Comparison of ENCODE assay signal across 19 cellular contexts in genomic region chr1:209376774-209377173, GRCh38.
DNase-seq lines count a peak whose midpoint lies in the region; ATAC-seq, FAIRE-seq and TF ChIP-seq lines count a peak whose summit lies in the region.
"Had no signal": no experiment of that assay in that cellular context is flagged by ENCODE, and none has a peak within 500 bp of the region (broad histone marks: within the 10 kb centered on the region; RNA-seq: fewer than 3 reads in every experiment).

No MANE protein-coding gene starts in this region.

- FAIRE-seq in astrocyte (lab: Jason Lieb, UNC), result no peak
- FAIRE-seq: D721Med, GM19239, H54 had no signal

- H2AFZ ChIP-seq in astrocyte (ENCODE audit: low read depth, low read length), result no peak overlapping the region
- H2AFZ ChIP-seq: GM23248 had no signal

- no peak overlapping the region for H3K9ac ChIP-seq in astrocyte (ENCODE audit: low read length)
- H3K9ac ChIP-seq: BLaER1 treated with 17β-estradiol and CSF1 and Interleukin-3, amounts not matched to agents 10 nM and 100 nM; GM23248 had no signal

- intact Hi-C loops in MCF 10A (cut with micrococcal nuclease), result loop anchor here (1.0 kb wide), 1 partner anchor 22 kb away; no protein-coding TSS in a partner anchor
- intact Hi-C loops in breast epithelium (cut with DNase I; ENCODE audit: low total_unique reads), result no loop called here

- H3K4me3 ChIP-seq in breast epithelium (no peak overlapping the region), HEK293 (ENCODE audit: low read depth, low read length) (no peak overlapping the region), astrocyte (ENCODE audit: insufficient read depth, low read depth, low read length) (no peak overlapping the region)
- H3K4me3 ChIP-seq: BLaER1 treated with 17β-estradiol and CSF1 and Interleukin-3, amounts not matched to agents 10 nM and 100 nM had no signal

- H3K9me3 ChIP-seq in breast epithelium (no peaks in the 10 kb centered on the region), HEK293 (ENCODE audit: control insufficient read depth, insufficient read depth, low read depth, low read length) (no peaks in the 10 kb centered on the region), astrocyte (ENCODE audit: insufficient read depth, low read depth, low read length) (no peaks in the 10 kb centered on the region)
- H3K9me3 ChIP-seq: BLaER1 treated with 17β-estradiol and CSF1 and Interleukin-3, amounts not matched to agents 10 nM and 100 nM had no signal

- H3K36me3 ChIP-seq in breast epithelium (no peaks in the 10 kb centered on the region), HEK293 (ENCODE audit: control insufficient read depth in 2 of 2, insufficient read depth in 1 of 2, low read length in 2 of 2) (no peaks in the 10 kb centered on the region), astrocyte (ENCODE audit: insufficient read depth, low read length) (no peaks in the 10 kb centered on the region)
- H3K36me3 ChIP-seq: BLaER1 treated with 17β-estradiol and CSF1 and Interleukin-3, amounts not matched to agents 10 nM and 100 nM had no signal

- no TSS peak for BruUV-seq in MCF 10A (replicated peaks; lab: Mats Ljungman, UMichigan)

- no peaks in the 10 kb centered on the region for H3K36me3 Mint-ChIP-seq in MCF 10A (ENCODE audit: insufficient read depth, unreplicated experiment)
- no peaks in the 10 kb centered on the region for H3K36me3 Mint-ChIP-seq in astrocyte (ENCODE audit: low read depth, unreplicated experiment)
- H3K36me3 Mint-ChIP-seq in mesothelial cell of epicardium, result no peaks in the 10 kb centered on the region
- no peaks in the 10 kb centered on the region for H3K36me3 Mint-ChIP-seq in T-helper 2 cell treated with Interferon-gamma antibody and Interleukin-4, amounts not matched to agents 5 μg/mL and 100 μg/mL, for 36 hours (ENCODE audit: low read depth)
- H3K36me3 Mint-ChIP-seq: CD8-positive, alpha-beta T cell had no signal

- no peaks in the 10 kb centered on the region for H3K79me2 ChIP-seq in astrocyte (ENCODE audit: insufficient read depth, low read length)

- DNase-seq in MCF 10A (ENCODE audit: unreplicated experiment) (no peak), breast epithelium (ENCODE audit: low spot score in 2 of 2) (no peak), astrocyte (ENCODE audit: low read depth) (no peak), mesothelial cell of epicardium (ENCODE audit: low spot score in 2 of 2, unreplicated experiment in 2 of 2) (no peak), COR-L47 (lab: John Stamatoyannopoulos, UW) (no peak)
- no peak for DNase-seq in T-helper 2 cell treated with Interferon-gamma antibody and Interleukin-4, amounts not matched to agents 5 μg/mL and 100 μg/mL, for 36 hours (ENCODE audit: low spot score)
- DNase-seq: 8988T; CD8-positive, alpha-beta T cell; GDM1; GM23248; HCEC 1CT; KG1 had no signal

- POLR2A ChIA-PET in MCF 10A (lab: Yijun Ruan, JAX), result interaction anchor here (1.2 to 41.8 kb wide), 6 partner anchors 0 to 190 kb away, joined by 3 to 6956 read pairs (median 1430); no protein-coding TSS in a partner anchor
- POLR2A ChIA-PET in HEK293 (lab: Yijun Ruan, JAX), result no interaction called here

- H3K27ac Mint-ChIP-seq in MCF 10A (ENCODE audit: low read depth, unreplicated experiment) (peak overlapping the region; percentile 84), astrocyte (ENCODE audit: unreplicated experiment) (peak overlapping the region; percentile 98), mesothelial cell of epicardium (peak overlapping the region; percentile 68)
- H3K27ac Mint-ChIP-seq in T-helper 2 cell treated with Interferon-gamma antibody and Interleukin-4, amounts not matched to agents 5 μg/mL and 100 μg/mL, for 36 hours, result no peak overlapping the region
- H3K27ac Mint-ChIP-seq: B cell; CD8-positive, alpha-beta T cell had no signal

- H3K27ac ChIP-seq in breast epithelium (no peak overlapping the region), HEK293 (ENCODE audit: extremely low read depth, low read depth, low read length) (no peak overlapping the region), astrocyte (ENCODE audit: low read depth, low read length) (no peak overlapping the region)
- H3K27ac ChIP-seq: BLaER1 treated with 17β-estradiol and CSF1 and Interleukin-3, amounts not matched to agents 10 nM and 100 nM; GM23248 had no signal

- no peak for ATAC-seq in GM21447 (IDR thresholded peaks at IDR 0.05; ENCODE audit: unreplicated experiment)
- ATAC-seq: CD8-positive, alpha-beta T cell had no signal

- no peaks in the 10 kb centered on the region for H3K4me1 ChIP-seq in breast epithelium
- no peaks in the 10 kb centered on the region for H3K4me1 ChIP-seq in HEK293 (ENCODE audit: control insufficient read depth, insufficient read depth, low read length)
- peaks cover 8% of the 10 kb centered on the region for H3K4me1 ChIP-seq in astrocyte (ENCODE audit: insufficient read depth, low read length)

- H4K20me1 ChIP-seq in astrocyte (ENCODE audit: insufficient read depth, low read length), result no peaks in the 10 kb centered on the region
- H4K20me1 ChIP-seq: BLaER1 treated with 17β-estradiol and CSF1 and Interleukin-3, amounts not matched to agents 10 nM and 100 nM had no signal

- TF ChIP-seq CTCF in MCF 10A (IDR thresholded peaks at IDR 0.05; ENCODE audit: unreplicated experiment) (no peak), breast epithelium (IDR thresholded peaks at IDR 0.05) (no peak), HEK293 (tag by site-specific recombination; IDR thresholded peaks at IDR 0.05) (no peak), astrocyte (IDR thresholded peaks at IDR 0.05; ENCODE audit: insufficient read depth, low read depth, low read length) (no peak), mesothelial cell of epicardium (IDR thresholded peaks at IDR 0.05; ENCODE audit: unreplicated experiment) (no peak)

- H3K27me3 ChIP-seq in breast epithelium (no peaks in the 10 kb centered on the region), astrocyte (ENCODE audit: insufficient read depth, low read length) (no peaks in the 10 kb centered on the region)
- H3K27me3 ChIP-seq: BLaER1 treated with 17β-estradiol and CSF1 and Interleukin-3, amounts not matched to agents 10 nM and 100 nM had no signal

- H3K4me3 Mint-ChIP-seq in MCF 10A (ENCODE audit: unreplicated experiment) (no peak overlapping the region), astrocyte (ENCODE audit: unreplicated experiment) (no peak overlapping the region), mesothelial cell of epicardium (no peak overlapping the region)
- no peak overlapping the region for H3K4me3 Mint-ChIP-seq in T-helper 2 cell treated with Interferon-gamma antibody and Interleukin-4, amounts not matched to agents 5 μg/mL and 100 μg/mL, for 36 hours
- H3K4me3 Mint-ChIP-seq: B cell; CD8-positive, alpha-beta T cell had no signal

- H3K9me3 Mint-ChIP-seq in MCF 10A (ENCODE audit: unreplicated experiment) (no peaks in the 10 kb centered on the region), astrocyte (ENCODE audit: unreplicated experiment) (no peaks in the 10 kb centered on the region), mesothelial cell of epicardium (no peaks in the 10 kb centered on the region)
- no peaks in the 10 kb centered on the region for H3K9me3 Mint-ChIP-seq in T-helper 2 cell treated with Interferon-gamma antibody and Interleukin-4, amounts not matched to agents 5 μg/mL and 100 μg/mL, for 36 hours
- H3K9me3 Mint-ChIP-seq: CD8-positive, alpha-beta T cell had no signal

- H3K27me3 Mint-ChIP-seq in MCF 10A (ENCODE audit: insufficient read depth, unreplicated experiment), result no peaks in the 10 kb centered on the region
- H3K27me3 Mint-ChIP-seq in astrocyte (ENCODE audit: low read depth, unreplicated experiment), result no peaks in the 10 kb centered on the region
- no peaks in the 10 kb centered on the region for H3K27me3 Mint-ChIP-seq in mesothelial cell of epicardium (ENCODE audit: low read depth)
- H3K27me3 Mint-ChIP-seq in T-helper 2 cell treated with Interferon-gamma antibody and Interleukin-4, amounts not matched to agents 5 μg/mL and 100 μg/mL, for 36 hours (ENCODE audit: low read depth), result peaks cover 1% of the 10 kb centered on the region

- H3K4me2 ChIP-seq in astrocyte (ENCODE audit: low read length), result no peak overlapping the region
- H3K4me2 ChIP-seq: BLaER1 treated with 17β-estradiol and CSF1 and Interleukin-3, amounts not matched to agents 10 nM and 100 nM had no signal

- TF ChIP-seq POLR2A in breast epithelium (IDR thresholded peaks at IDR 0.05), result no peak

- CTCF ChIA-PET in MCF 10A (lab: Yijun Ruan, JAX) (interaction anchor here (0.9 to 41.1 kb wide), 7 partner anchors 8 to 1139 kb away, joined by 3 to 1242 read pairs (median 5); no protein-coding TSS in a partner anchor), HEK293 (lab: Yijun Ruan, JAX) (no interaction called here)

- H3K4me1 Mint-ChIP-seq in MCF 10A (ENCODE audit: insufficient read depth, unreplicated experiment) (peaks cover 62% of the 10 kb centered on the region), astrocyte (ENCODE audit: low read depth, unreplicated experiment) (peaks cover 26% of the 10 kb centered on the region), mesothelial cell of epicardium (peaks cover 45% of the 10 kb centered on the region)
- no peaks in the 10 kb centered on the region for H3K4me1 Mint-ChIP-seq in T-helper 2 cell treated with Interferon-gamma antibody and Interleukin-4, amounts not matched to agents 5 μg/mL and 100 μg/mL, for 36 hours (ENCODE audit: low read depth)
- H3K4me1 Mint-ChIP-seq: B cell had no signal

TF ChIP-seq in HEK293, 187 proteins besides CTCF, POLR2A, EP300 and RAD21:
- TF ChIP-seq SALL2 (tag by site-specific recombination; IDR thresholded peaks at IDR 0.05; ENCODE audit: borderline replicate concordance) (no peak), ATF2 (tag by site-specific recombination; IDR thresholded peaks at IDR 0.05; ENCODE audit: low read depth) (peak; percentile 59; the same call in 1 of the 2 replicates), ZIC2 (tag by site-specific recombination; IDR thresholded peaks at IDR 0.05) (no peak), ZFP69B (tag by site-specific recombination; IDR thresholded peaks at IDR 0.05) (no peak), ZNF366 (tag by site-specific recombination; conservative IDR thresholded peaks at IDR 0.05) (no peak)
